11 cellular contexts compared by ENCODE assay signal in the genomic region with DNA sequence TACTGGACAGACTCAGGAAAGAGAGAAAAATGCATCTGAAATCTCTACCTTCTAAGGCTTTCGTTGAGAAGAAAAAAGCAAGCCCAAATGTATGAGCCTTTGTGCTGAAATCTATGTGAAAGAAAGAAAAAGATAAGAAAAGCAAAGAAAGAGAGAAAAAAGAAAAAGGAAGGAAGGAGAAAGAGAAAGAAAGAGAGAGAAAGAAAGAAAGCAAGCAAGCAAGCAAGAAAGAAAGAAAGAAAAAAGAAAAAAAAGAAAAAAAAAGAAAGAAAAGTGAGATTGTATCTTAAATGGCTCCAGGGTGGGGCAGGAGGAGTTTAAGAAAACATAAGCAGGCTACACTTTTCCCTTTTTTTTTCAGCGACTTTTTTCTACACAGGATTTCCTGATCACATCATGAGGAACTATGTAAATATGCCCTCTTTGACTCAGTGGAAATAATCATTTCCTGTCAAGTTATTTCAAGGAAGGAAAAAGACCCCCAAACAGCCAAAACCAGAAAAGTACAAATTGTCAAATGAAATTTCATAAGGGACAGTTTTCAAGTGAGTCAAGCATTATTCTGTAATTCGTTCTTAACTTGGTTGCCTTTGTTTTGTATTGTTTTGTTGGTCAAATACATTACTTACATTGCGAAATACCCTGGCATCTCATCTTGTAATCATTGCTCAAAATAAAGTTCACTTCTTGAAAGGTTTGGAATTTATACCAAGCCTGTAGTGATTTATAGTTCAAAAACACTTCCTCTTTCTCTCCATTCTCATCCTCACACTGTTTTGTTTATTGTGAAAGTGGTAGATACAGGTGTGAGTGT.
A peak's percentile ranks its signal among the peaks of the same experiment; 100 is the strongest.
DNase-seq lines count a peak whose midpoint lies in the region; ATAC-seq and TF ChIP-seq lines count a peak whose summit lies in the region.
"Had no signal": no experiment of that assay in that cellular context is flagged by ENCODE, and none has a peak within 500 bp of the region (broad histone marks: within the 10 kb centered on the region; RNA-seq: fewer than 3 reads in every experiment).

No MANE protein-coding gene starts in this region.

- no peaks in the 10 kb centered on the region for H3K9me3 Mint-ChIP-seq in GM23338
- H3K9me3 Mint-ChIP-seq: activated B cell treated with CpG ODN at 0.5 μM for 24 hours had no signal

- H3K9me3 ChIP-seq in RWPE2 (ENCODE audit: severe bottlenecking): no peaks in the 10 kb centered on the region
- no peaks in the 10 kb centered on the region for H3K9me3 ChIP-seq in skeletal muscle satellite cell (replicated peaks; ENCODE audit: low read length)

- no peak overlapping the region for H3K27ac Mint-ChIP-seq in GM23338
- H3K27ac Mint-ChIP-seq: activated B cell treated with CpG ODN at 0.5 μM for 24 hours had no signal

- no peaks in the 10 kb centered on the region for H3F3A ChIP-seq in GM23338 (replicated peaks; ENCODE audit: low read depth)

- H3K4me1 Mint-ChIP-seq in GM23338: peaks cover 36% of the 10 kb centered on the region
- H3K4me1 Mint-ChIP-seq: activated B cell treated with CpG ODN at 0.5 μM for 24 hours had no signal

- TF ChIP-seq CTCF in GM23338 (conservative IDR thresholded peaks at IDR 0.05; ENCODE audit: low read depth in 2 of 2) (no peak), RWPE2 (IDR thresholded peaks at IDR 0.05; ENCODE audit: poor library complexity, severe bottlenecking) (no peak), fibroblast of the aortic adventitia (IDR thresholded peaks at IDR 0.05; ENCODE audit: insufficient read depth, low read length) (no peak)

- H3K27me3 ChIP-seq in GM23338 (ENCODE audit: insufficient read depth) (no peaks in the 10 kb centered on the region), RWPE2 (ENCODE audit: insufficient read depth, poor library complexity, severe bottlenecking) (no peaks in the 10 kb centered on the region), skeletal muscle satellite cell (ENCODE audit: control insufficient read depth, insufficient read depth, low read length) (no peaks in the 10 kb centered on the region)

- H3K9me2 ChIP-seq in GM23338 (ENCODE audit: insufficient read depth): no peaks in the 10 kb centered on the region

- H3K27ac ChIP-seq in GM23338 (ENCODE audit: low read depth): no peak overlapping the region
- peak overlapping the region; percentile 79 for H3K27ac ChIP-seq in RWPE2 (ENCODE audit: poor library complexity, severe bottlenecking)

- H3K4me1 ChIP-seq in GM23338 (ENCODE audit: insufficient read depth) (peaks cover 40% of the 10 kb centered on the region), RWPE2 (ENCODE audit: insufficient read depth, poor library complexity, severe bottlenecking) (peaks cover 25% of the 10 kb centered on the region), skeletal muscle satellite cell (ENCODE audit: control insufficient read depth, insufficient read depth, low read length) (peaks cover 26% of the 10 kb centered on the region)

- ATAC-seq in GM23338 (no peak), RWPE2 (ENCODE audit: low read depth) (peak; percentile 65), HG02763 (IDR thresholded peaks at IDR 0.05; ENCODE audit: unreplicated experiment) (no peak), GM21515 (IDR thresholded peaks at IDR 0.05; ENCODE audit: unreplicated experiment) (no peak)

- H3K36me3 Mint-ChIP-seq in GM23338 (ENCODE audit: low read depth): no peaks in the 10 kb centered on the region

- H3K9ac ChIP-seq in skeletal muscle satellite cell (ENCODE audit: low read depth, low read length): peak overlapping the region; percentile 21

- H2AFZ ChIP-seq in GM23338: no peak overlapping the region; the same call in 1 of the 2 replicates

- H3K27me3 Mint-ChIP-seq in GM23338 (ENCODE audit: insufficient read depth, low read depth, poor library complexity): no peaks in the 10 kb centered on the region
- H3K27me3 Mint-ChIP-seq: activated B cell treated with CpG ODN at 0.5 μM for 24 hours had no signal

- H3K4me3 ChIP-seq in GM23338: no peak overlapping the region
- no peak overlapping the region for H3K4me3 ChIP-seq in RWPE2 (ENCODE audit: severe bottlenecking)
- no peak overlapping the region for H3K4me3 ChIP-seq in fibroblast of the aortic adventitia (ENCODE audit: low read depth, low read length)
- peak overlapping the region; percentile 4 for H3K4me3 ChIP-seq in skeletal muscle satellite cell (ENCODE audit: low read length)

- H3K4me2 ChIP-seq in GM23338 (peak overlapping the region; percentile 58), skeletal muscle satellite cell (ENCODE audit: low read length) (peak overlapping the region; percentile 69)

- H4K20me1 ChIP-seq in GM23338 (replicated peaks; ENCODE audit: insufficient read depth): no peaks in the 10 kb centered on the region

- no peak overlapping the region for H3K4me3 Mint-ChIP-seq in GM23338
- H3K4me3 Mint-ChIP-seq: activated B cell treated with CpG ODN at 0.5 μM for 24 hours had no signal

- H3K79me2 ChIP-seq in GM23338 (replicated peaks; ENCODE audit: insufficient read depth): no peaks in the 10 kb centered on the region

- H3K36me3 ChIP-seq in GM23338 (ENCODE audit: insufficient read depth) (no peaks in the 10 kb centered on the region), RWPE2 (ENCODE audit: low read depth) (no peaks in the 10 kb centered on the region), skeletal muscle satellite cell (ENCODE audit: insufficient read depth, low read length) (no peaks in the 10 kb centered on the region)

- DNase-seq in GM23338 (ENCODE audit: low spot score) (no peak), RWPE2 (ENCODE audit: low spot score) (no peak), fibroblast of the aortic adventitia (ENCODE audit: low read depth) (peak; percentile 73), UCSD-AML1 (lab: John Stamatoyannopoulos, UW; ENCODE audit: unreplicated experiment) (no peak)
- DNase-seq: activated B cell treated with CpG ODN at 0.5 μM for 24 hours; activated naive CD4-positive, alpha-beta T cell treated with Interleukin-2 at 50 U/mL for 16 hours; MM.1S; NK-92 treated with Interleukin-12 subunit alpha and Interleukin-12 subunit beta, amount 100 ng/mL, for 24 hours had no signal

TF ChIP-seq in GM23338, 12 proteins besides CTCF, POLR2A, EP300 and RAD21 (continues in another document):
- no peak for TF ChIP-seq ZNF331 (CRISPR knock-in tag; IDR thresholded peaks at IDR 0.05; ENCODE audit: low read depth)
- no peak for TF ChIP-seq NANOG (IDR thresholded peaks at IDR 0.05; ENCODE audit: borderline replicate concordance)
- TF ChIP-seq EZH2 (IDR thresholded peaks at IDR 0.05; ENCODE audit: low read depth, unreplicated experiment): no peak
- TF ChIP-seq, protein P1, sequence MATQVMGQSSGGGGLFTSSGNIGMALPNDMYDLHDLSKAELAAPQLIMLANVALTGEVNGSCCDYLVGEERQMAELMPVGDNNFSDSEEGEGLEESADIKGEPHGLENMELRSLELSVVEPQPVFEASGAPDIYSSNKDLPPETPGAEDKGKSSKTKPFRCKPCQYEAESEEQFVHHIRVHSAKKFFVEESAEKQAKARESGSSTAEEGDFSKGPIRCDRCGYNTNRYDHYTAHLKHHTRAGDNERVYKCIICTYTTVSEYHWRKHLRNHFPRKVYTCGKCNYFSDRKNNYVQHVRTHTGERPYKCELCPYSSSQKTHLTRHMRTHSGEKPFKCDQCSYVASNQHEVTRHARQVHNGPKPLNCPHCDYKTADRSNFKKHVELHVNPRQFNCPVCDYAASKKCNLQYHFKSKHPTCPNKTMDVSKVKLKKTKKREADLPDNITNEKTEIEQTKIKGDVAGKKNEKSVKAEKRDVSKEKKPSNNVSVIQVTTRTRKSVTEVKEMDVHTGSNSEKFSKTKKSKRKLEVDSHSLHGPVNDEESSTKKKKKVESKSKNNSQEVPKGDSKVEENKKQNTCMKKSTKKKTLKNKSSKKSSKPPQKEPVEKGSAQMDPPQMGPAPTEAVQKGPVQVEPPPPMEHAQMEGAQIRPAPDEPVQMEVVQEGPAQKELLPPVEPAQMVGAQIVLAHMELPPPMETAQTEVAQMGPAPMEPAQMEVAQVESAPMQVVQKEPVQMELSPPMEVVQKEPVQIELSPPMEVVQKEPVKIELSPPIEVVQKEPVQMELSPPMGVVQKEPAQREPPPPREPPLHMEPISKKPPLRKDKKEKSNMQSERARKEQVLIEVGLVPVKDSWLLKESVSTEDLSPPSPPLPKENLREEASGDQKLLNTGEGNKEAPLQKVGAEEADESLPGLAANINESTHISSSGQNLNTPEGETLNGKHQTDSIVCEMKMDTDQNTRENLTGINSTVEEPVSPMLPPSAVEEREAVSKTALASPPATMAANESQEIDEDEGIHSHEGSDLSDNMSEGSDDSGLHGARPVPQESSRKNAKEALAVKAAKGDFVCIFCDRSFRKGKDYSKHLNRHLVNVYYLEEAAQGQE (IDR thresholded peaks at IDR 0.05; ENCODE audit: unreplicated experiment): no peak
- no peak for TF ChIP-seq EZH2phosphoT487 (IDR thresholded peaks at IDR 0.05; ENCODE audit: unreplicated experiment)
